Comparison of ENCODE assay signal across 8 cellular contexts in the genomic region with DNA sequence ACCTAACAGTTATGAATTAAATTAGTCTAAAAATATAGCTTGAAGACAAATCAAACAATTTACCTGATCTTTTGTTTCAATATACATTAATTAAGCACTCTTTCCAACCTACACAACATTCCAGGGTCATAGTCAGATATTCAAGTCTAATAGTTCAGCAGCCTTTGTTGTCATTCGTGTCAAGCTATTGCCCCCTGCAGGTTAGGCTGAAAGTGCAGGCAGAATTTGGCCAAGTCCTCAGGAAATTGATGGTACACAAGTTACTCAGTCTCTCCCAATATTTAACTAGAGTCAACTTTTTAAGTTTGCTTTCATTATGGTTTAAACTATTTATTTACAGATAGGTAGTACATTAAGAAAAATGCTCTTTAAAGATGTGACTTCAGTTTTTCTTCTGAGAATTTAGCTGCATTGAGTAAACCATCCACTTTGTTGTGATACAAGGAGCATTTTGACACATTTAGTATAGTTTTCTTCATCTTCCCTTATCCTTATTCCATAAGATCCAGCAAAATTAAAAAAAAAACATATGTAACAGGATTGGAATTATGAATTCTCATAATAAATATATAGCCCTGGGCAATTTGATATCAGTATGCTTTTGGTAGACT.
DNase-seq lines count a peak whose midpoint lies in the region; ATAC-seq and TF ChIP-seq lines count a peak whose summit lies in the region.

No MANE protein-coding gene starts in this region.

- peaks cover 90% of the 10 kb centered on the region for H3K27me3 ChIP-seq in cardiac muscle cell

- peak; percentile 96 for TF ChIP-seq CTCF in cardiac muscle cell (IDR thresholded peaks at IDR 0.05; ENCODE audit: low read depth, low read length)

- no peaks in the 10 kb centered on the region for H3K9me3 ChIP-seq in cardiac muscle cell (ENCODE audit: low read depth)

- no peak overlapping the region for H3K4me3 ChIP-seq in cardiac muscle cell

- ATAC-seq in GM21526 (IDR thresholded peaks at IDR 0.05; ENCODE audit: low FRiP score, unreplicated experiment), result peak; percentile 40
- ATAC-seq in HG02571 (IDR thresholded peaks at IDR 0.05; ENCODE audit: unreplicated experiment), result no peak

- H3K36me3 ChIP-seq in cardiac muscle cell, result no peaks in the 10 kb centered on the region

- no peak overlapping the region for H3K27ac ChIP-seq in cardiac muscle cell

- peak; percentile 86 for DNase-seq in DMS153 treated with DMSO at 0.1 percent for 48 hours (lab: John Stamatoyannopoulos, UW; ENCODE audit: unreplicated experiment)
- DNase-seq in M059J (ENCODE audit: low read depth), result peak; percentile 76
- DNase-seq in SHP77 treated with DMSO at 0.1 percent for 48 hours (lab: John Stamatoyannopoulos, UW), result peak; percentile 28
- peak; percentile 71 for DNase-seq in activated naive CD4-positive, alpha-beta T cell treated with anti-CD3 and anti-CD28 coated beads, Interleukin-2, amount 50 U/mL, for 16 hours
- DNase-seq in cardiac muscle cell (ENCODE audit: low read depth in 1 of 2, low spot score in 1 of 2), result peak; percentile 78 to 86
- peak; percentile 72 for DNase-seq in renal cortical epithelial cell (ENCODE audit: low read depth)

- no peaks in the 10 kb centered on the region for H3K4me1 ChIP-seq in cardiac muscle cell (ENCODE audit: low read depth)

Comparison
In these comparisons a context has a peak if more than half of its experiments do, and no peak if none do; other contexts are left out.
1. DNase-seq: peak in every context shown above with its lines; median percentile 86 in DMS153 treated with DMSO at 0.1 percent for 48 hours; 82 in cardiac muscle cell; 76 in M059J; 72 in renal cortical epithelial cell; 71 in activated naive CD4-positive, alpha-beta T cell treated with anti-CD3 and anti-CD28 coated beads, Interleukin-2, amount 50 U/mL, for 16 hours; 28 in SHP77 treated with DMSO at 0.1 percent for 48 hours.